In the genomic region with DNA sequence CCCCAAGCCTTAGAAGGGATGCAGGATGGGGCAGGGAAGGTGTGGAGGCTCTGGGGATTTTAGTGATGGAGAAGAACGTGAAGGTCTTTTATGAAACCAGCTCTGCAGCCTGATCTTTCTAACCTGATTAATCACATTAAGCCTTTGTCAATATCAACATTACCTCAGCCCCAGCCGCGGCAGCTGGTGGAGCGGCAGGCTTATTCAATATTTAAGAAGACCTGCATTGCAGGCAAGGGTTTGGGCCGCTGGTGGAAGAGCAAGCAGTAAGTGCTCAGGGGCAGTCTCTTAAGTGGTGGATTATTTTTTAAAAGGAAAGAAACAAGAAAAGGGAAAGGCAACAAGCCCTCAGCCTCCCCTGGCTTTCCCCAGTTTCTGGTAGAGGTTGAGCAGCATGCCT, we compare ENCODE assay signal across 31 cellular contexts. TPM values are rescaled to one million over a fixed set of nuclear protein-coding genes. Genes with fewer than 3 reads are reported as not detected.
"Had no signal": no experiment of that assay in that cellular context is flagged by ENCODE, and none has a peak within 500 bp of the region (broad histone marks: within the 10 kb centered on the region; RNA-seq: fewer than 3 reads in every experiment).

No MANE protein-coding gene starts in this region.

- H3K36me3 ChIP-seq: brain microvascular endothelial cell, gastroesophageal sphincter, heart left ventricle, neutrophil, right lobe of liver, transverse colon had no signal

- DNase-seq: activated CD4-positive, alpha-beta memory T cell treated with anti-CD3 and anti-CD28 coated beads, Interleukin-2, amount 10 ng/mL, durations not matched to agents 7 days and 5 days; activated CD4-positive, alpha-beta T cell treated with anti-CD3 and anti-CD28 coated beads, Interleukin-2, amount 10 ng/mL, durations not matched to agents 24 days and 14 days; activated CD4-positive, CD25-positive, alpha-beta regulatory T cell treated with anti-CD3 and anti-CD28 coated beads, Interleukin-2, amount 50 U/mL, for 72 hours; activated CD8-positive, alpha-beta memory T cell treated with anti-CD3 and anti-CD28 coated beads, Interleukin-2, amount 50 U/mL, for 48 hours; activated gamma-delta T cell; activated naive CD4-positive, alpha-beta T cell treated with anti-CD3 and anti-CD28 coated beads, Interleukin-2, amount 10 ng/mL, durations not matched to agents 7 days and 5 days; activated T-cell treated with anti-CD3 and anti-CD28 coated beads, Interleukin-2, amount 50 U/mL, for 24 hours; amniotic stem cell; brain microvascular endothelial cell; heart left ventricle; hypothalamus; immature natural killer cell; kidney; left colon; naive B cell; nephron progenitor cell; right lobe of liver; stimulated activated CD4-positive, alpha-beta T cell treated with anti-CD3 and anti-CD28 coated beads, Interleukin-4, amount 100 ng/mL, for 1 hour; stimulated activated naive CD8-positive, alpha-beta T cell treated with anti-CD3 and anti-CD28 coated beads, Interleukin-15, Interleukin-2, amounts not matched to agents 100 U/mL and 50 U/mL, for 24 hours; testis; transverse colon had no signal

- H3K27ac ChIP-seq: brain microvascular endothelial cell, coronary artery, gastroesophageal sphincter, heart left ventricle, neutrophil, right lobe of liver, testis, transverse colon had no signal

- H3K4me3 ChIP-seq: coronary artery, gastroesophageal sphincter, heart left ventricle, right lobe of liver, testis, transverse colon had no signal

- H3K27me3 ChIP-seq: brain microvascular endothelial cell, right lobe of liver, testis had no signal

- H3K4me1 ChIP-seq: gastroesophageal sphincter, heart left ventricle, right lobe of liver, testis, transverse colon had no signal

- H3K9me3 ChIP-seq: gastroesophageal sphincter, heart left ventricle, neutrophil, right lobe of liver, testis, transverse colon had no signal

- ATAC-seq: gastroesophageal sphincter; heart left ventricle; left colon; stimulated activated naive CD8-positive, alpha-beta T cell treated with anti-CD3 and anti-CD28 coated beads, Interleukin-15, Interleukin-2, amounts not matched to agents 100 U/mL and 50 U/mL, for 24 hours had no signal

RNA-seq across cellular contexts. Expression of a gene that starts 16.6 kb away (rescaled TPM):
- total RNA-seq: activated CD4-positive, alpha-beta memory T cell treated with anti-CD3 and anti-CD28 coated beads, Interleukin-2, amount 10 ng/mL, durations not matched to agents 7 days and 5 days; activated CD4-positive, alpha-beta T cell treated with anti-CD3 and anti-CD28 coated beads, Interleukin-2, amount 10 ng/mL, durations not matched to agents 24 days and 14 days; astrocyte; endothelial cell of umbilical vein; fibroblast of lung; fibroblast of villous mesenchyme; mesothelial cell of epicardium; osteocyte; skeletal muscle tissue had no signal
